13 cellular contexts compared by ENCODE assay signal in the genomic region with DNA sequence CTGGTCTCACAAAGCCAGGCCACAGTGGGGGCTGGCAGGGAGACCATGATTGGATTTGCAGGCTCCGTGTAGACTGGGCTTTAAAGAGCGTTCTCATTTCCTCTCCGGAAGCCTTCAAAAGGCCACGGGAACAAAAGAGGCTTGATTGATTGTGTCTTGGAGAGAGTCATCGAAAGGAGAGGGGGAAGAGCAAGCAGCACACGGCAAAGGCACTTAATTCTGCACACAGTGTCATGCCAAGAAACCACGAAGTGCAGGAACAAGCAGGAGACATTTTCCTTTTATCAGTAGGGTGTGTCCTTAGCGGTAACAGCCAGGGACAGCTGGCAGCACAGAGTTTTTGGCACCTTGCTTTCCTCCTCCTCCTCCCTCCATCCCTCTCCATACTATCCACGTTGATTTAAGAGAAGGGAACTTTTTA. TPM values are rescaled to one million over a fixed set of nuclear protein-coding genes. Genes with fewer than 3 reads are reported as not detected.
DNase-seq lines count a peak whose midpoint lies in the region; ATAC-seq lines count a peak whose summit lies in the region.
"Had no signal": no experiment of that assay in that cellular context is flagged by ENCODE, and none has a peak within 500 bp of the region (broad histone marks: within the 10 kb centered on the region; RNA-seq: fewer than 3 reads in every experiment).

No MANE protein-coding gene starts in this region.

- ATAC-seq in T-cell (replicated peaks in 1 of 4) (no peak), GM21367 (IDR thresholded peaks at IDR 0.05; ENCODE audit: unreplicated experiment) (no peak)
- ATAC-seq: A549; activated CD8-positive, alpha-beta memory T cell treated with anti-CD3 and anti-CD28 coated beads, Interleukin-2, amount 10 ng/mL, durations not matched to agents 7 days and 5 days; body of pancreas had no signal

- peaks cover 4 to 13% (median 8%) of the 10 kb centered on the region in 3 donors for H3K4me1 Mint-ChIP-seq in T-cell

- no peak overlapping the region for H2BK15ac ChIP-seq in neuronal stem cell (ENCODE audit: low read length)

- H3K27ac ChIP-seq in neuronal stem cell (replicated peaks; ENCODE audit: low read length): no peak overlapping the region
- H3K27ac ChIP-seq: body of pancreas had no signal

- H3K27me3 Mint-ChIP-seq in T-cell: no peaks in the 10 kb centered on the region
- H3K27me3 Mint-ChIP-seq: activated CD8-positive, alpha-beta memory T cell treated with anti-CD3 and anti-CD28 coated beads, Interleukin-2, amount 10 ng/mL, durations not matched to agents 7 days and 5 days had no signal

- H3K4me1 ChIP-seq in neuronal stem cell (ENCODE audit: control insufficient read depth in 2 of 2, insufficient read depth in 1 of 2, low read depth in 1 of 2, low read length in 2 of 2): peaks cover 20 to 51% of the 10 kb centered on the region in 2 donors
- H3K4me1 ChIP-seq: body of pancreas had no signal

- H4K8ac ChIP-seq in neuronal stem cell (ENCODE audit: low read depth, low read length): no peak overlapping the region

- H2BK120ac ChIP-seq in neuronal stem cell (ENCODE audit: low read depth, low read length): no peak overlapping the region

- DNase-seq in NCI-H2107 treated with DMSO at 0.1 percent for 48 hours (lab: John Stamatoyannopoulos, UW; ENCODE audit: unreplicated experiment) (peak; percentile 36), NCI-H2107 (lab: John Stamatoyannopoulos, UW) (no peak), NCI-H187 treated with DMSO at 0.1 percent for 48 hours (lab: John Stamatoyannopoulos, UW) (peak; percentile 38), cerebellum (ENCODE audit: low spot score) (peak; percentile 44), neuronal stem cell (ENCODE audit: low spot score) (no peak), retina (no peak), T-cell (no peak)
- DNase-seq: activated CD8-positive, alpha-beta memory T cell treated with anti-CD3 and anti-CD28 coated beads, Interleukin-2, amount 10 ng/mL, durations not matched to agents 7 days and 5 days; body of pancreas; mammary epithelial cell; NCI-H146 had no signal

- H3K79me1 ChIP-seq in neuronal stem cell (ENCODE audit: low read depth, low read length): peaks cover 31% of the 10 kb centered on the region

- no peak overlapping the region for H3K27ac Mint-ChIP-seq in T-cell
- H3K27ac Mint-ChIP-seq: activated CD8-positive, alpha-beta memory T cell treated with anti-CD3 and anti-CD28 coated beads, Interleukin-2, amount 10 ng/mL, durations not matched to agents 7 days and 5 days had no signal

- H3K27me3 ChIP-seq in neuronal stem cell (ENCODE audit: control insufficient read depth in 3 of 3, insufficient read depth in 3 of 3, low read depth in 1 of 3, low read length in 3 of 3): no peaks in the 10 kb centered on the region
- H3K27me3 ChIP-seq: body of pancreas had no signal

- no peak overlapping the region for H3K4ac ChIP-seq in neuronal stem cell (ENCODE audit: low read length)

- no peaks in the 10 kb centered on the region for H3K9me3 Mint-ChIP-seq in T-cell

- no peak overlapping the region for H2BK12ac ChIP-seq in neuronal stem cell (ENCODE audit: low read length)

- no peak overlapping the region for H2AFZ ChIP-seq in neuronal stem cell (ENCODE audit: low read length)

- H4K91ac ChIP-seq in neuronal stem cell (ENCODE audit: low read depth, low read length, poor library complexity): no peak overlapping the region

- no peaks in the 10 kb centered on the region for H3K36me3 Mint-ChIP-seq in T-cell
- H3K36me3 Mint-ChIP-seq: activated CD8-positive, alpha-beta memory T cell treated with anti-CD3 and anti-CD28 coated beads, Interleukin-2, amount 10 ng/mL, durations not matched to agents 7 days and 5 days had no signal

- H3K14ac ChIP-seq in neuronal stem cell (ENCODE audit: low read length): no peak overlapping the region

- WGBS in neuronal stem cell (ENCODE audit: extremely low coverage in 2 of 2, insufficient read length in 2 of 2, insufficient replicate concordance in 1 of 2), 2 donors: no CpG with 5 or more reads among the region's 9 CpGs

- H3K4me2 ChIP-seq in neuronal stem cell (ENCODE audit: insufficient read depth, low read length, poor library complexity, severe bottlenecking): peak overlapping the region; percentile 19
- H3K4me2 ChIP-seq: A549 had no signal

- H3K4me3 Mint-ChIP-seq in T-cell: peak overlapping the region in 1 of 3 donors; percentile 48
- H3K4me3 Mint-ChIP-seq: activated CD8-positive, alpha-beta memory T cell treated with anti-CD3 and anti-CD28 coated beads, Interleukin-2, amount 10 ng/mL, durations not matched to agents 7 days and 5 days had no signal

- H3K4me3 ChIP-seq in neuronal stem cell (ENCODE audit: low read length in 2 of 2): no peak overlapping the region
- H3K4me3 ChIP-seq: A549, body of pancreas had no signal

- peak overlapping the region; percentile 23 for H3K18ac ChIP-seq in neuronal stem cell (ENCODE audit: low read length)

- H3K9ac ChIP-seq in neuronal stem cell (ENCODE audit: low read depth, low read length, poor library complexity): no peak overlapping the region

- H2BK5ac ChIP-seq in neuronal stem cell (ENCODE audit: low read length): no peak overlapping the region

- no peaks in the 10 kb centered on the region for H3K9me3 ChIP-seq in neuronal stem cell (replicated peaks in 1 of 2; ENCODE audit: control insufficient read depth in 2 of 2, insufficient read depth in 1 of 2, low read depth in 1 of 2, low read length in 2 of 2)
- H3K9me3 ChIP-seq: A549, body of pancreas had no signal

- no peak overlapping the region for H3K23ac ChIP-seq in neuronal stem cell (ENCODE audit: low read depth, low read length, poor library complexity)

- POLR2A ChIA-PET in T-cell (lab: Charles Lee): no interaction called here

- CTCF ChIA-PET in T-cell (lab: Charles Lee): no interaction called here

- H2AK5ac ChIP-seq in neuronal stem cell (ENCODE audit: low read depth, low read length): no peak overlapping the region

- peaks cover 0 to 45% of the 10 kb centered on the region in 2 donors for H3K36me3 ChIP-seq in neuronal stem cell (replicated peaks in 1 of 2; ENCODE audit: control insufficient read depth in 2 of 2, insufficient read depth in 2 of 2, low read length in 2 of 2)

RNA-seq across cellular contexts. Expression of a gene that starts 47.7 kb away (rescaled TPM):
- total RNA-seq in cerebellum: 8.9 TPM
- 26.2 TPM for polyA plus RNA-seq in neuronal stem cell (2013, experiment 1 of 2)
- polyA plus RNA-seq in neuronal stem cell (2013, experiment 2 of 2): 27.3 TPM
- under 1 TPM in 1 of 5 donors, not detected in 4; 0.25 TPM for total RNA-seq in T-cell

Comparison
In these comparisons a context has a peak if more than half of its experiments do, and no peak if none do; other contexts are left out.
1. DNase-seq: peak in NCI-H2107 treated with DMSO at 0.1 percent for 48 hours (single experiment), NCI-H187 treated with DMSO at 0.1 percent for 48 hours (single experiment) and cerebellum (single experiment); none in NCI-H2107 (single experiment), neuronal stem cell (single experiment), retina (single experiment) and T-cell (0 of 34).